In genomic region chr1:154791292-154792278, GRCh38 we compare ENCODE assay signal across 9 cellular contexts.
A peak's percentile ranks its signal among the peaks of the same experiment; 100 is the strongest.
DNase-seq lines count a peak whose midpoint lies in the region; FAIRE-seq and TF ChIP-seq lines count a peak whose summit lies in the region.
"Had no signal": no experiment of that assay in that cellular context is flagged by ENCODE, and none has a peak within 500 bp of the region (broad histone marks: within the 10 kb centered on the region; RNA-seq: fewer than 3 reads in every experiment).

No MANE protein-coding gene starts in this region.

- WGBS in GM23248 (ENCODE audit: low coverage in 1 of 2, low lambda C conversion rate in 2 of 2, missing lambda C conversion rate in 2 of 2), 2 experiments = 58 to 67% methylated on average over 16 of the region's 16 CpGs

- H3K9me2 ChIP-seq in GM23248 (ENCODE audit: insufficient read depth) = no peaks in the 10 kb centered on the region

- no peak overlapping the region for H2AFZ ChIP-seq in GM23248
- H2AFZ ChIP-seq: parathyroid adenoma had no signal

- TF ChIP-seq POLR2A in NB4 (IDR thresholded peaks at IDR 0.05; ENCODE audit: extremely low read depth, insufficient read length) = no peak

- TF ChIP-seq CTCF in GM12864 (IDR thresholded peaks at IDR 0.05; ENCODE audit: low read depth, low read length, missing control alignments) (peak; percentile 27), NB4 (IDR thresholded peaks at IDR 0.05; ENCODE audit: low read depth, low read length) (no peak), kidney (IDR thresholded peaks at IDR 0.05; ENCODE audit: borderline replicate concordance, extremely low read depth, insufficient read depth) (no peak)

- no peak overlapping the region for H3K4me2 ChIP-seq in GM23248 (ENCODE audit: unreplicated experiment)

- intact Hi-C loops in kidney (cut with DNase I) = no loop called here

- no peaks in the 10 kb centered on the region for H3F3A ChIP-seq in GM23248 (ENCODE audit: insufficient read depth)

- H3K9me3 ChIP-seq in GM23248 (ENCODE audit: low read depth) (no peaks in the 10 kb centered on the region), kidney (ENCODE audit: control insufficient read depth in 1 of 2, low read length in 2 of 2) (no peaks in the 10 kb centered on the region)

- no peak overlapping the region for H3K9ac ChIP-seq in GM23248
- no peak overlapping the region for H3K9ac ChIP-seq in kidney (ENCODE audit: low read length in 2 of 2)
- H3K9ac ChIP-seq: parathyroid adenoma had no signal

- peak overlapping the region; percentile 8; the same call in 1 of the 2 replicates for H3K4me3 ChIP-seq in GM12864 (ENCODE audit: low read depth, low read length)
- H3K4me3 ChIP-seq in GM23248 = no peak overlapping the region
- H3K4me3 ChIP-seq in NB4 (ENCODE audit: low read depth, low read length) = no peak overlapping the region
- no peak overlapping the region for H3K4me3 ChIP-seq in kidney (ENCODE audit: low read length in 2 of 2)

- H3K27me3 ChIP-seq in GM23248 (replicated peaks; ENCODE audit: insufficient read depth) = 0 out of 2 replicates have a peak, but pooled peaks cover 21% of the 10 kb centered on the region

- DNase-seq in GM12864 (ENCODE audit: low read depth) (peak; percentile 89), GM23248 (peak; percentile 36), NB4 (ENCODE audit: low read depth) (peak; percentile 43), dermis blood vessel endothelial cell (peak; percentile 95), kidney (no peak), SKM-1 treated with dmso at 0.1 percent for 144 hours (lab: John Stamatoyannopoulos, UW; ENCODE audit: unreplicated experiment) (no peak)
- DNase-seq in activated CD4-positive, alpha-beta T cell treated with anti-CD3 and anti-CD28 coated beads for 24 hours (ENCODE audit: low read depth in 2 of 2) = peak; percentile 52 to 62
- peak; percentile 47 to 72 (median 63) for DNase-seq in stimulated activated CD4-positive, alpha-beta T cell treated with anti-CD3 and anti-CD28 coated beads, TNF-alpha, amount 100 ng/mL, for 48 hours (ENCODE audit: low read depth in 3 of 3)

- in situ Hi-C loops in GM23248 (cut with MboI) = no loop called here

- H3K4me1 ChIP-seq in GM23248 (ENCODE audit: insufficient read depth) (no peaks in the 10 kb centered on the region), kidney (ENCODE audit: control insufficient read depth in 1 of 2, insufficient read depth in 1 of 2, low read depth in 1 of 2, low read length in 2 of 2) (no peaks in the 10 kb centered on the region)
- H3K4me1 ChIP-seq: parathyroid adenoma had no signal

- no peaks in the 10 kb centered on the region for H3K79me2 ChIP-seq in GM23248 (ENCODE audit: insufficient read depth)
- H3K79me2 ChIP-seq: parathyroid adenoma had no signal

- H3K36me3 ChIP-seq in GM23248 (ENCODE audit: low read depth) (no peaks in the 10 kb centered on the region), kidney (ENCODE audit: control insufficient read depth in 1 of 2, insufficient read depth in 2 of 2, low read length in 2 of 2) (no peaks in the 10 kb centered on the region)

- no peaks in the 10 kb centered on the region for H4K20me1 ChIP-seq in GM23248 (ENCODE audit: insufficient read depth)

- H3K27ac ChIP-seq in GM23248 = no peak overlapping the region
- no peak overlapping the region for H3K27ac ChIP-seq in kidney (ENCODE audit: low read depth in 2 of 2, low read length in 2 of 2)
- H3K27ac ChIP-seq: parathyroid adenoma had no signal

- no peak for FAIRE-seq in kidney (lab: Jason Lieb, UNC)

Comparison
In these comparisons a context has a peak if more than half of its experiments do, and no peak if none do; other contexts are left out.
1. DNase-seq: peak in GM12864 (single experiment), GM23248 (single experiment), NB4 (single experiment), activated CD4-positive, alpha-beta T cell treated with anti-CD3 and anti-CD28 coated beads for 24 hours (2 of 2), dermis blood vessel endothelial cell (single experiment) and stimulated activated CD4-positive, alpha-beta T cell treated with anti-CD3 and anti-CD28 coated beads, TNF-alpha, amount 100 ng/mL, for 48 hours (3 of 3); none in kidney (single experiment) and SKM-1 treated with dmso at 0.1 percent for 144 hours (single experiment).